1 cellular context compared by ENCODE assay signal in the genomic region with DNA sequence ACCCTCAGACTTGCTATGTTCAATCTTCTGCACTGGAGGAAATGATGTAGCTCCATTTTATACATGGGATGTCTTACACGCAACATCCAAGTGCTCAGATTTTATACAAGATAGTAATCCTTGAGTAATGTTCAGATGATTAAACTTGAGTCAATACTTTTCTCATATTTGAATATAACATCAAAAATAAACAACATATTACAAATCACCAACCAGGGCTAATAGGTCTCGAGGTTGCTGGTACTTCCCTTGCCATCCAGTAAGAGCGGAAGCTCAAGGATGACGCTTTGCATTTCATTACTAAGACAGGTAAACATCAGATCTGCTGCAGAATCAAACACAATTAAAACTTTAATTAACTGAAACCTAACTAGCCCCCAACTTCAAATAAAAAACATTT.
TF ChIP-seq lines count a peak whose summit lies in the region.

No MANE protein-coding gene starts in this region.

TF ChIP-seq in IMR-90, 13 proteins besides CTCF, POLR2A, EP300 and RAD21:
- TF ChIP-seq CEBPB (IDR thresholded peaks at IDR 0.05; ENCODE audit: low read depth, low read length) (no peak), FOS (IDR thresholded peaks at IDR 0.05; ENCODE audit: low read depth, low read length) (no peak), SMC3 (IDR thresholded peaks at IDR 0.05; ENCODE audit: low read depth, low read length) (no peak), RCOR1 (IDR thresholded peaks at IDR 0.05; ENCODE audit: insufficient replicate concordance, low read length) (no peak), NFE2L2 (IDR thresholded peaks at IDR 0.05; ENCODE audit: low read depth, low read length) (no peak), MAFK (IDR thresholded peaks at IDR 0.05; ENCODE audit: low read depth, low read length) (no peak), RFX5 (IDR thresholded peaks at IDR 0.05; ENCODE audit: low read depth, low read length) (no peak), MAZ (IDR thresholded peaks at IDR 0.05; ENCODE audit: borderline replicate concordance, low read depth, low read length) (no peak), CHD1 (IDR thresholded peaks at IDR 0.05; ENCODE audit: low read depth, low read length) (no peak), BHLHE40 (IDR thresholded peaks at IDR 0.05; ENCODE audit: low read depth, low read length) (no peak), MXI1 (IDR thresholded peaks at IDR 0.05; ENCODE audit: borderline replicate concordance, low read depth, low read length) (no peak)
- TF ChIP-seq, protein P1, sequence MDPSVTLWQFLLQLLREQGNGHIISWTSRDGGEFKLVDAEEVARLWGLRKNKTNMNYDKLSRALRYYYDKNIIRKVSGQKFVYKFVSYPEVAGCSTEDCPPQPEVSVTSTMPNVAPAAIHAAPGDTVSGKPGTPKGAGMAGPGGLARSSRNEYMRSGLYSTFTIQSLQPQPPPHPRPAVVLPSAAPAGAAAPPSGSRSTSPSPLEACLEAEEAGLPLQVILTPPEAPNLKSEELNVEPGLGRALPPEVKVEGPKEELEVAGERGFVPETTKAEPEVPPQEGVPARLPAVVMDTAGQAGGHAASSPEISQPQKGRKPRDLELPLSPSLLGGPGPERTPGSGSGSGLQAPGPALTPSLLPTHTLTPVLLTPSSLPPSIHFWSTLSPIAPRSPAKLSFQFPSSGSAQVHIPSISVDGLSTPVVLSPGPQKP (IDR thresholded peaks at IDR 0.05; ENCODE audit: borderline replicate concordance, low read depth, low read length) = no peak
- TF ChIP-seq, protein P2, sequence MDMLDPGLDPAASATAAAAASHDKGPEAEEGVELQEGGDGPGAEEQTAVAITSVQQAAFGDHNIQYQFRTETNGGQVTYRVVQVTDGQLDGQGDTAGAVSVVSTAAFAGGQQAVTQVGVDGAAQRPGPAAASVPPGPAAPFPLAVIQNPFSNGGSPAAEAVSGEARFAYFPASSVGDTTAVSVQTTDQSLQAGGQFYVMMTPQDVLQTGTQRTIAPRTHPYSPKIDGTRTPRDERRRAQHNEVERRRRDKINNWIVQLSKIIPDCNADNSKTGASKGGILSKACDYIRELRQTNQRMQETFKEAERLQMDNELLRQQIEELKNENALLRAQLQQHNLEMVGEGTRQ (IDR thresholded peaks at IDR 0.05; ENCODE audit: low read depth, low read length) = no peak
